13 cellular contexts compared by ENCODE assay signal in the genomic region with DNA sequence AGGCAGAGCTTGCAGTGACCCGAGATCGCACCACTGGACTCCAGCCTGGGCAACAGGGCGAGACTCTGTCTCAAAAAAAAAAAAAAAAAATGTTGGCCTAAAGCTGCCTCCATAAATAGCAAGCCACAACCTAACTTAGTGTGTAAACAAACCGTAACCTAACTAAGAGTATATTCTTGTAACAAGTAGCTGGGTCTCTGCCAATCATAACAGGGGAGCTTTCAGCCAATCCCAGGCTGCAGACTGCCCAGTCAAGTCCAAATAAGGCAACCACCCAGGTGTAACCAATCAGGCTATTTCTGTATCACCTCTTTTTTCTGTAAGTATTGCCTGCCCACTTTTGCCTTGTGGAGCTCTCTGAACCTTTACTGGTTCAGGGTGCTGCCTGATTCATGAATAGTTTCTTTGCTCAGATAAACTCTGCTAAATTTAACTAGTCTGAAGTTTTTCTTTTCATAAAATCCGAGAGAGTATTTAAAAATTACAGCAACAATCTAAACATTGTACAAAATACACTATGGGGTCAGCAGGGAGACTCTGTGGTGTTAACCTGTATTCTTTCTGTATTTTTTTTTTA. TPM values are rescaled to one million over a fixed set of nuclear protein-coding genes. Genes with fewer than 3 reads are reported as not detected.
A peak's percentile ranks its signal among the peaks of the same experiment; 100 is the strongest.
DNase-seq lines count a peak whose midpoint lies in the region; ATAC-seq and TF ChIP-seq lines count a peak whose summit lies in the region.
"Had no signal": no experiment of that assay in that cellular context is flagged by ENCODE, and none has a peak within 500 bp of the region (broad histone marks: within the 10 kb centered on the region; RNA-seq: fewer than 3 reads in every experiment).

No MANE protein-coding gene starts in this region.

- no peaks in the 10 kb centered on the region for H3K36me3 ChIP-seq in lower lobe of right lung
- H3K36me3 ChIP-seq: cardiac muscle cell, esophagus muscularis mucosa had no signal

- H3K9me3 ChIP-seq in lower lobe of right lung = no peaks in the 10 kb centered on the region
- H3K9me3 ChIP-seq: esophagus muscularis mucosa had no signal

- H3K27me3 ChIP-seq in lower lobe of right lung (ENCODE audit: low read depth) (no peaks in the 10 kb centered on the region), foreskin keratinocyte (no peaks in the 10 kb centered on the region)
- H3K27me3 ChIP-seq: cardiac muscle cell, esophagus muscularis mucosa had no signal

- H3K9me3 Mint-ChIP-seq in stimulated activated naive B cell treated with anti-CD40 and anti-IgM and Interleukin-4, amounts not matched to agents 10 μg/mL and 1 μg/mL and 100 μg/mL, for 72 hours = no peaks in the 10 kb centered on the region
- H3K9me3 Mint-ChIP-seq: nephron had no signal

- TF ChIP-seq CTCF in lower lobe of right lung (IDR thresholded peaks at IDR 0.05) (no peak), foreskin keratinocyte (conservative IDR thresholded peaks at IDR 0.05) (no peak)

- ATAC-seq in lower lobe of right lung (no peak), foreskin keratinocyte (no peak)
- ATAC-seq in stimulated activated naive B cell treated with anti-CD40 and anti-IgM and Interleukin-4, amounts not matched to agents 10 μg/mL and 1 μg/mL and 100 μg/mL, for 72 hours (replicated peaks) = no peak

- H3K4me1 Mint-ChIP-seq in stimulated activated naive B cell treated with anti-CD40 and anti-IgM and Interleukin-4, amounts not matched to agents 10 μg/mL and 1 μg/mL and 100 μg/mL, for 72 hours = peaks cover 15 to 21% of the 10 kb centered on the region in 2 donors
- H3K4me1 Mint-ChIP-seq: nephron had no signal

- in situ Hi-C loops in Caki2 (cut with HindIII; ENCODE audit: low pct_unique_long_range_greater_than_20kb, low sequenced_read_pairs) = no loop called here

- intact Hi-C loops in lower lobe of right lung (cut with DNase I) = no loop called here

- H3K27ac Mint-ChIP-seq in stimulated activated naive B cell treated with anti-CD40 and anti-IgM and Interleukin-4, amounts not matched to agents 10 μg/mL and 1 μg/mL and 100 μg/mL, for 72 hours = no peak overlapping the region
- H3K27ac Mint-ChIP-seq: nephron had no signal

- H3K4me1 ChIP-seq in lower lobe of right lung (peaks cover 29% of the 10 kb centered on the region), foreskin keratinocyte (peaks cover 19% of the 10 kb centered on the region)

- peaks cover 2 to 11% of the 10 kb centered on the region in 2 donors for H3K36me3 Mint-ChIP-seq in stimulated activated naive B cell treated with anti-CD40 and anti-IgM and Interleukin-4, amounts not matched to agents 10 μg/mL and 1 μg/mL and 100 μg/mL, for 72 hours

- H3K27ac ChIP-seq in lower lobe of right lung (no peak overlapping the region), foreskin keratinocyte (no peak overlapping the region)
- H3K27ac ChIP-seq: cardiac muscle cell, esophagus muscularis mucosa, skin epidermis, VCaP had no signal

- H3K27me3 Mint-ChIP-seq in stimulated activated naive B cell treated with anti-CD40 and anti-IgM and Interleukin-4, amounts not matched to agents 10 μg/mL and 1 μg/mL and 100 μg/mL, for 72 hours = peaks cover 13 to 19% of the 10 kb centered on the region in 2 donors

- H3K4me3 ChIP-seq in lower lobe of right lung = no peak overlapping the region
- H3K4me3 ChIP-seq: cardiac muscle cell, esophagus muscularis mucosa, skin epidermis had no signal

- H3K4me3 Mint-ChIP-seq in stimulated activated naive B cell treated with anti-CD40 and anti-IgM and Interleukin-4, amounts not matched to agents 10 μg/mL and 1 μg/mL and 100 μg/mL, for 72 hours = no peak overlapping the region
- H3K4me3 Mint-ChIP-seq: nephron had no signal

- peak; percentile 63 for DNase-seq in Caki2 (ENCODE audit: low read depth)
- DNase-seq in HT1080 (ENCODE audit: low read depth) = peak; percentile 24
- peak; percentile 65 for DNase-seq in SHP77 treated with DMSO at 0.1 percent for 48 hours (lab: John Stamatoyannopoulos, UW)
- peak; percentile 39 for DNase-seq in iPS-NIHi11 (ENCODE audit: low spot score)
- no peak for DNase-seq in lower lobe of right lung
- DNase-seq in foreskin keratinocyte = no peak
- DNase-seq in stimulated activated CD8-positive, alpha-beta memory T cell treated with anti-CD3 and anti-CD28 coated beads, Interleukin-4, amount 100 ng/mL, for 48 hours = no peak
- DNase-seq in stimulated activated naive B cell treated with anti-CD40 and anti-IgM and Interleukin-4, amounts not matched to agents 10 μg/mL and 1 μg/mL and 100 μg/mL, for 72 hours = no peak

RNA-seq across cellular contexts. Expression of a gene that starts 4.5 kb away (rescaled TPM):
- total RNA-seq in Caki2 (2014; rRNA removed; shearing (Covaris generic); ENCODE audit: low replicate concordance) = not detected in 2 replicates
- 3.2 and 4.0 TPM in 2 replicates for total RNA-seq in HT1080 (2014; rRNA removed; shearing (Covaris generic))
- polyA plus RNA-seq in HT1080 (2015; cell fraction: cytosol; rRNA removed) = 8.2 and 10.1 TPM in 2 replicates
- polyA plus RNA-seq in HT1080 (2015; cell fraction: nucleus; rRNA removed) = 10.7 and 11.2 TPM in 2 replicates
- total RNA-seq in lower lobe of right lung (11.5 TPM), foreskin keratinocyte (26.5 and 31.4 TPM in 2 replicates)
- 13.3 and 17.4 TPM in 2 replicates for polyA plus RNA-seq in foreskin keratinocyte

RNA-seq across cellular contexts. Expression of a gene that starts 30.6 kb away (rescaled TPM):
- 199 and 243 TPM in 2 replicates for total RNA-seq in Caki2 (2014; rRNA removed; shearing (Covaris generic); ENCODE audit: low replicate concordance)
- total RNA-seq in HT1080 (2014; rRNA removed; shearing (Covaris generic)) = 702 and 723 TPM in 2 replicates
- polyA plus RNA-seq in HT1080 (2015; cell fraction: cytosol; rRNA removed) = 671 and 754 TPM in 2 replicates
- polyA plus RNA-seq in HT1080 (2015; cell fraction: nucleus; rRNA removed) = 800 and 925 TPM in 2 replicates
- total RNA-seq in lower lobe of right lung (238 TPM), foreskin keratinocyte (465 and 470 TPM in 2 replicates)
- polyA plus RNA-seq in foreskin keratinocyte = 350 and 392 TPM in 2 replicates

RNA-seq across cellular contexts. Expression of a gene that starts 36.7 kb away (rescaled TPM):
- total RNA-seq in Caki2 (2014; rRNA removed; shearing (Covaris generic); ENCODE audit: low replicate concordance) = 67.0 and 75.6 TPM in 2 replicates
- 51.9 and 54.2 TPM in 2 replicates for total RNA-seq in HT1080 (2014; rRNA removed; shearing (Covaris generic))
- polyA plus RNA-seq in HT1080 (2015; cell fraction: cytosol; rRNA removed) = 38.2 and 51.7 TPM in 2 replicates
- polyA plus RNA-seq in HT1080 (2015; cell fraction: nucleus; rRNA removed) = 25.0 and 27.3 TPM in 2 replicates
- 17.8 TPM for total RNA-seq in lower lobe of right lung
- total RNA-seq in foreskin keratinocyte = 51.6 and 52.3 TPM in 2 replicates
- polyA plus RNA-seq in foreskin keratinocyte = 54.8 and 58.7 TPM in 2 replicates

Comparison
In these comparisons a context has a peak if more than half of its experiments do, and no peak if none do; other contexts are left out.
1. DNase-seq: peak in Caki2 (single experiment), HT1080 (single experiment), SHP77 treated with DMSO at 0.1 percent for 48 hours (single experiment) and iPS-NIHi11 (single experiment); none in lower lobe of right lung (single experiment), foreskin keratinocyte (0 of 2), stimulated activated CD8-positive, alpha-beta memory T cell treated with anti-CD3 and anti-CD28 coated beads, Interleukin-4, amount 100 ng/mL, for 48 hours (single experiment) and stimulated activated naive B cell treated with anti-CD40 and anti-IgM and Interleukin-4, amounts not matched to agents 10 μg/mL and 1 μg/mL and 100 μg/mL, for 72 hours (single experiment).